22 cellular contexts compared by ENCODE assay signal in genomic region chr11:93432247-93432646, GRCh38.
"Had no signal": no experiment of that assay in that cellular context is flagged by ENCODE, and none has a peak within 500 bp of the region (broad histone marks: within the 10 kb centered on the region; RNA-seq: fewer than 3 reads in every experiment).

No MANE protein-coding gene starts in this region.

- H3K27ac ChIP-seq: coronary artery, dorsolateral prefrontal cortex, esophagus muscularis mucosa, gastrocnemius medialis, heart right ventricle, left lung, lower lobe of right lung had no signal

- H3K9me3 ChIP-seq: esophagus muscularis mucosa, gastrocnemius medialis, heart right ventricle, left lung, lower lobe of right lung, mucosa of descending colon had no signal

- FAIRE-seq: endothelial cell of umbilical vein, islet of Langerhans, keratinocyte had no signal

- H3K27me3 ChIP-seq: dorsolateral prefrontal cortex, esophagus muscularis mucosa, gastrocnemius medialis, heart right ventricle, left lung had no signal

- H3K4me3 ChIP-seq: coronary artery, dorsolateral prefrontal cortex, esophagus muscularis mucosa, gastrocnemius medialis, heart right ventricle, left lung, lower lobe of right lung, mucosa of descending colon had no signal

- H3K4me1 ChIP-seq: esophagus muscularis mucosa, gastrocnemius medialis, heart right ventricle, left lung, lower lobe of right lung had no signal

- H3K36me3 ChIP-seq: esophagus muscularis mucosa, gastrocnemius medialis, heart right ventricle, left lung, lower lobe of right lung had no signal

- DNase-seq: dermis blood vessel endothelial cell; dorsolateral prefrontal cortex; effector CD4-positive, alpha-beta T cell; effector memory CD4-positive, alpha-beta T cell; foreskin melanocyte; gastrocnemius medialis; glutamatergic neuron; head of caudate nucleus; heart right ventricle; hippocampal formation; left cardiac atrium; left lung; left ventricle myocardium superior; lower lobe of right lung; mesenchymal stem cell; mucosa of descending colon; naive B cell had no signal

- ATAC-seq: gastrocnemius medialis, heart right ventricle, left cardiac atrium, left lung, left ventricle myocardium superior, lower lobe of right lung, mucosa of descending colon had no signal
